In the genomic region with DNA sequence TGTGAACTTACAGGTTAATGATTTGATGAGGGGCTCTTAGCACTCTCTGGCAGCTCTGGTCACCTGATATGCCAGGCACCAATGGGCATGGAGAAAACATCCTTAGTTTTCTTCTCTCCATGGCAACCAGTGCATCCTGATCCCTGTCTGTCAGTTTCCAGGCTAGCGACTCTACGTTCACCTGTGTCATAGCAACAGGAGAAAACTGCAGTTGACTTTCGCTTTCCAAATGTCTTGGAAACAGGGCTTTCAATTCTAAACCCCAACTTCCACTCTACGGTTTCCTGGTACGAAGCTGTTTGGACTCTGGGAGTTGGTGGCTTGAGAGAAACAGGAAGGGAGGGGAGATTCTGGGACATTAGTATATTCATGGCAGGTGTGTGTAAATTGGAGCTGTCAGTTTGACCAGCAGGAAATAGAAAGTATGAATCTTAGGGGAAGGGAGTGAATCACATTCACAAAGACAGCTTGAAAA, we compare ENCODE assay signal across 12 cellular contexts.
DNase-seq lines count a peak whose midpoint lies in the region; ATAC-seq and TF ChIP-seq lines count a peak whose summit lies in the region.
"Had no signal": no experiment of that assay in that cellular context is flagged by ENCODE, and none has a peak within 500 bp of the region (broad histone marks: within the 10 kb centered on the region; RNA-seq: fewer than 3 reads in every experiment).

No MANE protein-coding gene starts in this region.

- H3K27ac ChIP-seq in coronary artery = no peak overlapping the region
- H3K27ac ChIP-seq: BLaER1 treated with 17β-estradiol and CSF1 and Interleukin-3, amounts not matched to agents 10 nM and 100 nM; RWPE1; tibial nerve had no signal

- H3K4me1 Mint-ChIP-seq in activated CD8-positive, alpha-beta memory T cell treated with anti-CD3 and anti-CD28 coated beads, Interleukin-2, amount 10 ng/mL, durations not matched to agents 7 days and 5 days = peaks cover 10% of the 10 kb centered on the region
- H3K4me1 Mint-ChIP-seq in activated naive CD8-positive, alpha-beta T cell treated with anti-CD3 and anti-CD28 coated beads, Interleukin-2, amount 50 U/mL, for 24 hours = peaks cover 9% of the 10 kb centered on the region

- no peak for TF ChIP-seq CTCF in coronary artery (IDR thresholded peaks at IDR 0.05)

- H3K9me3 Mint-ChIP-seq in activated CD8-positive, alpha-beta memory T cell treated with anti-CD3 and anti-CD28 coated beads, Interleukin-2, amount 10 ng/mL, durations not matched to agents 7 days and 5 days (ENCODE audit: low read depth) = no peaks in the 10 kb centered on the region
- H3K9me3 Mint-ChIP-seq in activated naive CD8-positive, alpha-beta T cell treated with anti-CD3 and anti-CD28 coated beads, Interleukin-2, amount 50 U/mL, for 24 hours = no peaks in the 10 kb centered on the region

- H3K36me3 Mint-ChIP-seq in activated CD8-positive, alpha-beta memory T cell treated with anti-CD3 and anti-CD28 coated beads, Interleukin-2, amount 10 ng/mL, durations not matched to agents 7 days and 5 days = no peaks in the 10 kb centered on the region
- no peaks in the 10 kb centered on the region for H3K36me3 Mint-ChIP-seq in activated naive CD8-positive, alpha-beta T cell treated with anti-CD3 and anti-CD28 coated beads, Interleukin-2, amount 50 U/mL, for 24 hours (ENCODE audit: low read depth)

- CTCF ChIA-PET in activated CD8-positive, alpha-beta memory T cell treated with anti-CD3 and anti-CD28 coated beads, Interleukin-2, amount 10 ng/mL, durations not matched to agents 7 days and 5 days (lab: Charles Lee) = interaction anchor here (0.8 to 1.2 kb wide), 3 partner anchors 30 to 329 kb away, joined by 3 to 4 read pairs (median 3); no protein-coding TSS in a partner anchor

- ATAC-seq in activated CD8-positive, alpha-beta memory T cell treated with anti-CD3 and anti-CD28 coated beads, Interleukin-2, amount 10 ng/mL, durations not matched to agents 7 days and 5 days = peak; percentile 45
- ATAC-seq in activated naive CD8-positive, alpha-beta T cell treated with anti-CD3 and anti-CD28 coated beads, Interleukin-2, amount 50 U/mL, for 24 hours = peak; percentile 52
- no peak for ATAC-seq in GM19035 (IDR thresholded peaks at IDR 0.05; ENCODE audit: unreplicated experiment)
- no peak for ATAC-seq in GM21529 (IDR thresholded peaks at IDR 0.05; ENCODE audit: unreplicated experiment)

- no peak overlapping the region for H3K4me3 ChIP-seq in coronary artery
- H3K4me3 ChIP-seq: BLaER1 treated with 17β-estradiol and CSF1 and Interleukin-3, amounts not matched to agents 10 nM and 100 nM; lung; tibial nerve had no signal

- H3K27ac Mint-ChIP-seq in activated CD8-positive, alpha-beta memory T cell treated with anti-CD3 and anti-CD28 coated beads, Interleukin-2, amount 10 ng/mL, durations not matched to agents 7 days and 5 days = no peak overlapping the region
- no peak overlapping the region for H3K27ac Mint-ChIP-seq in activated naive CD8-positive, alpha-beta T cell treated with anti-CD3 and anti-CD28 coated beads, Interleukin-2, amount 50 U/mL, for 24 hours

- H3K4me3 Mint-ChIP-seq in activated CD8-positive, alpha-beta memory T cell treated with anti-CD3 and anti-CD28 coated beads, Interleukin-2, amount 10 ng/mL, durations not matched to agents 7 days and 5 days = peak overlapping the region; percentile 34
- peak overlapping the region; percentile 25 for H3K4me3 Mint-ChIP-seq in activated naive CD8-positive, alpha-beta T cell treated with anti-CD3 and anti-CD28 coated beads, Interleukin-2, amount 50 U/mL, for 24 hours

- DNase-seq in activated CD8-positive, alpha-beta memory T cell treated with anti-CD3 and anti-CD28 coated beads, Interleukin-2, amount 10 ng/mL, durations not matched to agents 7 days and 5 days = no peak
- no peak for DNase-seq in activated CD8-positive, alpha-beta memory T cell treated with anti-CD3 and anti-CD28 coated beads for 24 hours
- DNase-seq in NCI-H1105 treated with DMSO at 0.1 percent for 48 hours (lab: John Stamatoyannopoulos, UW) (peak; percentile 83), renal cortical epithelial cell (ENCODE audit: low read depth) (peak; percentile 80), coronary artery (ENCODE audit: low spot score) (no peak)
- DNase-seq in activated naive CD8-positive, alpha-beta T cell treated with anti-CD3 and anti-CD28 coated beads, Interleukin-2, amount 50 U/mL, for 24 hours = no peak

- peaks cover 16% of the 10 kb centered on the region for H3K27me3 Mint-ChIP-seq in activated CD8-positive, alpha-beta memory T cell treated with anti-CD3 and anti-CD28 coated beads, Interleukin-2, amount 10 ng/mL, durations not matched to agents 7 days and 5 days
- H3K27me3 Mint-ChIP-seq in activated naive CD8-positive, alpha-beta T cell treated with anti-CD3 and anti-CD28 coated beads, Interleukin-2, amount 50 U/mL, for 24 hours = peaks cover 13% of the 10 kb centered on the region

Comparison
In these comparisons a context has a peak if more than half of its experiments do, and no peak if none do; other contexts are left out.
1. ATAC-seq: peak in activated CD8-positive, alpha-beta memory T cell treated with anti-CD3 and anti-CD28 coated beads, Interleukin-2, amount 10 ng/mL, durations not matched to agents 7 days and 5 days (single experiment) and activated naive CD8-positive, alpha-beta T cell treated with anti-CD3 and anti-CD28 coated beads, Interleukin-2, amount 50 U/mL, for 24 hours (single experiment); none in GM19035 (single experiment) and GM21529 (single experiment).
2. DNase-seq: peak in NCI-H1105 treated with DMSO at 0.1 percent for 48 hours (single experiment) and renal cortical epithelial cell (single experiment); none in activated CD8-positive, alpha-beta memory T cell treated with anti-CD3 and anti-CD28 coated beads, Interleukin-2, amount 10 ng/mL, durations not matched to agents 7 days and 5 days (single experiment), activated CD8-positive, alpha-beta memory T cell treated with anti-CD3 and anti-CD28 coated beads for 24 hours (single experiment), activated naive CD8-positive, alpha-beta T cell treated with anti-CD3 and anti-CD28 coated beads, Interleukin-2, amount 50 U/mL, for 24 hours (single experiment) and coronary artery (single experiment).